In genomic region chr4:83625807-83626206, GRCh38 we compare ENCODE assay signal across 19 cellular contexts.
"Had no signal": no experiment of that assay in that cellular context is flagged by ENCODE, and none has a peak within 500 bp of the region (broad histone marks: within the 10 kb centered on the region; RNA-seq: fewer than 3 reads in every experiment).

No MANE protein-coding gene starts in this region.

- H3K4me3 ChIP-seq: body of pancreas, left lung, tibial artery had no signal

- H3K36me3 ChIP-seq: left lung, tibial artery had no signal

- H3K9me3 ChIP-seq: body of pancreas had no signal

- ATAC-seq: activated CD8-positive, alpha-beta T cell treated with anti-CD3 and anti-CD28 coated beads, Interleukin-2, amount 10 ng/mL, durations not matched to agents 7 days and 5 days; body of pancreas; left lung had no signal

- DNase-seq: activated CD4-positive, alpha-beta T cell treated with anti-CD3 and anti-CD28 coated beads for 1 hour; activated CD4-positive, alpha-beta T cell treated with anti-CD3 and anti-CD28 coated beads, Interleukin-2, amount 50 U/mL, for 1 hour; activated CD8-positive, alpha-beta T cell treated with anti-CD3 and anti-CD28 coated beads, Interleukin-2, amount 10 ng/mL, durations not matched to agents 7 days and 5 days; activated gamma-delta T cell treated with Interleukin-2 at 50 U/mL for 16 hours; anterior cingulate cortex; body of pancreas; caudate nucleus; dermis blood vessel endothelial cell; effector CD8-positive, alpha-beta T cell; erythroblast; left lung; mammary epithelial cell; midbrain; nucleus accumbens; stimulated activated CD4-positive, alpha-beta T cell treated with anti-CD3 and anti-CD28 coated beads, Interleukin-4, amount 100 ng/mL, for 24 hours; stimulated activated naive CD4-positive, alpha-beta T cell treated with Interleukin-2 at 50 U/mL for 16 hours; T-helper 1 cell; T-helper 9 cell; tibial artery had no signal

- H3K27ac ChIP-seq: body of pancreas, left lung, tibial artery had no signal

- H3K27me3 ChIP-seq: body of pancreas, tibial artery had no signal
